ENCODE assay signal across 17 cellular contexts in genomic region chr3:124997303-124998246, GRCh38. TPM values are rescaled to one million over a fixed set of nuclear protein-coding genes. Genes with fewer than 3 reads are reported as not detected.
A peak's percentile ranks its signal among the peaks of the same experiment; 100 is the strongest.
DNase-seq lines count a peak whose midpoint lies in the region; ATAC-seq and TF ChIP-seq lines count a peak whose summit lies in the region.
"Had no signal": no experiment of that assay in that cellular context is flagged by ENCODE, and none has a peak within 500 bp of the region (broad histone marks: within the 10 kb centered on the region; RNA-seq: fewer than 3 reads in every experiment).

No MANE protein-coding gene starts in this region.

- peaks cover 19% of the 10 kb centered on the region for H3F3A ChIP-seq in neural progenitor cell (ENCODE audit: low read depth)

- H3K9me3 ChIP-seq in Karpas-422 (ENCODE audit: low read length), result no peaks in the 10 kb centered on the region
- H3K9me3 ChIP-seq in neural progenitor cell (ENCODE audit: low read depth), result no peaks in the 10 kb centered on the region
- H3K9me3 ChIP-seq: SJCRH30 had no signal

- H3K27me3 ChIP-seq in Karpas-422 (ENCODE audit: low read length), result no peaks in the 10 kb centered on the region
- H3K27me3 ChIP-seq in neural progenitor cell, result no peaks in the 10 kb centered on the region
- H3K27me3 ChIP-seq: SJCRH30 had no signal

- H3K9ac ChIP-seq in Karpas-422 (ENCODE audit: low read length), result no peak overlapping the region
- no peak overlapping the region for H3K9ac ChIP-seq in neural progenitor cell
- H3K9ac ChIP-seq: KMS-11 had no signal

- DNase-seq in DMS 273 (lab: John Stamatoyannopoulos, UW; ENCODE audit: unreplicated experiment) (peak; percentile 76), Karpas-422 (no peak), neural progenitor cell (ENCODE audit: low spot score) (peak; percentile 16), iPS-NIHi11 (ENCODE audit: low spot score) (no peak), ACHN (no peak)
- DNase-seq: GDM1; NCI-H1092; NCI-H69; SJCRH30; stimulated activated CD4-positive, alpha-beta T cell treated with anti-CD3 and anti-CD28 coated beads, Interleukin-2, amount 100 ng/mL, for 48 hours; substantia nigra; T-helper 9 cell had no signal

- H3K4me2 ChIP-seq in Karpas-422 (ENCODE audit: low read depth, low read length, poor library complexity, severe bottlenecking) (no peak overlapping the region), neural progenitor cell (no peak overlapping the region)
- H3K4me2 ChIP-seq: KMS-11 had no signal

- H3K4me1 ChIP-seq in Karpas-422 (ENCODE audit: low read length) (peaks cover 13% of the 10 kb centered on the region), neural progenitor cell (peaks cover 43% of the 10 kb centered on the region)

- H3K9me3 Mint-ChIP-seq in brain, result peaks cover 0 to 2% (median 0%) of the 10 kb centered on the region in 5 experiments
- no peaks in the 10 kb centered on the region for H3K9me3 Mint-ChIP-seq in neural progenitor cell

- peak overlapping the region in 2 of 5 experiments; percentile 32 to 46 for H3K4me3 Mint-ChIP-seq in brain
- no peak overlapping the region for H3K4me3 Mint-ChIP-seq in neural progenitor cell

- H4K20me1 ChIP-seq in Karpas-422 (ENCODE audit: insufficient read depth, low read depth, low read length), result no peaks in the 10 kb centered on the region
- no peaks in the 10 kb centered on the region for H4K20me1 ChIP-seq in neural progenitor cell (ENCODE audit: low read depth)

- H2AFZ ChIP-seq in Karpas-422 (ENCODE audit: low read length) (no peak overlapping the region), neural progenitor cell (replicated peaks) (no peak overlapping the region)

- H3K36me3 Mint-ChIP-seq in brain, result peaks cover 9% of the 10 kb centered on the region
- H3K36me3 Mint-ChIP-seq in neural progenitor cell, result peaks cover 32% of the 10 kb centered on the region

- in situ Hi-C loops in ACHN (cut with HindIII; ENCODE audit: low pct_ligation_motif_present, low pct_unique_long_range_greater_than_20kb, low sequenced_read_pairs), result no loop called here

- H3K4me1 Mint-ChIP-seq in brain (peaks cover 65% of the 10 kb centered on the region), neural progenitor cell (peaks cover 65% of the 10 kb centered on the region)

- H3K4me3 ChIP-seq in Karpas-422 (ENCODE audit: low read length) (no peak overlapping the region), neural progenitor cell (no peak overlapping the region)
- H3K4me3 ChIP-seq: SJCRH30 had no signal

- TF ChIP-seq CTCF in brain (conservative IDR thresholded peaks at IDR 0.05) (no peak), neural progenitor cell (IDR thresholded peaks at IDR 0.05) (no peak)

- H3K36me3 ChIP-seq in Karpas-422 (ENCODE audit: insufficient read depth, low read length), result peaks cover 88% of the 10 kb centered on the region
- H3K36me3 ChIP-seq in neural progenitor cell, result peaks cover 10% of the 10 kb centered on the region

- H3K27me3 Mint-ChIP-seq in brain (no peaks in the 10 kb centered on the region), neural progenitor cell (ENCODE audit: insufficient read depth, low read depth) (no peaks in the 10 kb centered on the region)

- H3K27ac ChIP-seq in Karpas-422 (ENCODE audit: low read length) (0 out of 2 replicates have a peak overlapping the region, but pooled peaks have one; percentile 5), neural progenitor cell (peak overlapping the region; percentile 65)
- H3K27ac ChIP-seq: KMS-11, SJCRH30 had no signal

- H3K9me2 ChIP-seq in Karpas-422 (replicated peaks; ENCODE audit: insufficient read depth, low read length), result no peaks in the 10 kb centered on the region

- H3K79me2 ChIP-seq in Karpas-422 (ENCODE audit: low read length) (peaks cover 23% of the 10 kb centered on the region), neural progenitor cell (ENCODE audit: low read depth) (no peaks in the 10 kb centered on the region)

- peak overlapping the region; percentile 19 to 90 (median 41) for H3K27ac Mint-ChIP-seq in brain
- H3K27ac Mint-ChIP-seq in neural progenitor cell, result peak overlapping the region; percentile 13

- no peak for ATAC-seq in HG03521 (IDR thresholded peaks at IDR 0.05; ENCODE audit: unreplicated experiment)
- ATAC-seq: HCT116, left lobe of liver had no signal

RNA-seq across cellular contexts. Expression of gene HEG1, which starts 58.2 kb away (rescaled TPM):
- 57.3 and 57.9 TPM in 2 replicates for total RNA-seq in Karpas-422 (2014; rRNA removed; shearing (Covaris generic); ENCODE audit: low replicate concordance)
- 13.9 TPM for polyA plus RNA-seq in brain (ENCODE audit: insufficient read depth, low read depth, low replicate concordance)
- 11.4 and 16.4 TPM in 2 replicates for total RNA-seq in neural progenitor cell (ENCODE audit: low replicate concordance)

Comparison
In these comparisons a context has a peak if more than half of its experiments do, and no peak if none do; other contexts are left out.
1. DNase-seq: peak in DMS 273 (single experiment) and neural progenitor cell (single experiment); none in Karpas-422 (single experiment), iPS-NIHi11 (single experiment) and ACHN (single experiment).